ENCODE assay signal across 22 cellular contexts in the genomic region with DNA sequence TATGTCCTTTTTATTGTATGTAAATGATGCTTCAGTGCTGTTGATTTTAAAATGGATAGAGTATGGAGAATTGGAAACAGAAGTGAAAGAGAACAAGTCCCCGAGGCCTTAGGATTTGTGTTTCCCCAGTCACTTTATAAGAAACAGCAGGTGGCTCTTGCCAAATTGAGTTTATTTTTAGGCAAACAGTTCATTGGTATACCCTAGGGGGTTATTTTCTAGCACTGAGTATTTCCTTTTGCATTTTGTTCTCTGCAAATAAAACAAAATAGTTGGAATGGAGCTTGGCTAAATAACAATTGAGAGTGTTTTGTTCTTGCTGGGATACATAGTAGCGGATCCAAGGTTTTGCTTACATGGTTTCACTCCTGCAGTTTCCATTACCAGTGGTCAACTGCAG.
DNase-seq lines count a peak whose midpoint lies in the region; TF ChIP-seq lines count a peak whose summit lies in the region.
"Had no signal": no experiment of that assay in that cellular context is flagged by ENCODE, and none has a peak within 500 bp of the region (broad histone marks: within the 10 kb centered on the region; RNA-seq: fewer than 3 reads in every experiment).

No MANE protein-coding gene starts in this region.

- H3K9ac ChIP-seq in SK-N-MC (ENCODE audit: insufficient read length) (no peak overlapping the region), neural progenitor cell (no peak overlapping the region), neuronal stem cell (ENCODE audit: low read depth, low read length, poor library complexity) (no peak overlapping the region)
- H3K9ac ChIP-seq: SK-N-SH had no signal

- H3K9me3 ChIP-seq in SK-N-MC (ENCODE audit: low read depth, low read length) (peaks cover 6% of the 10 kb centered on the region; the same call in 1 of the 2 replicates), neural progenitor cell (ENCODE audit: low read depth) (peaks cover 6% of the 10 kb centered on the region), neuronal stem cell (replicated peaks in 1 of 2; ENCODE audit: control insufficient read depth in 2 of 2, insufficient read depth in 1 of 2, low read depth in 1 of 2, low read length in 2 of 2) (peaks cover 0 to 4% of the 10 kb centered on the region in 2 donors)
- H3K9me3 ChIP-seq: SK-N-SH had no signal

- H3K79me2 ChIP-seq in neural progenitor cell (ENCODE audit: low read depth) = no peaks in the 10 kb centered on the region

- H3K27me3 Mint-ChIP-seq in neural progenitor cell (ENCODE audit: insufficient read depth, low read depth) = peaks cover 2% of the 10 kb centered on the region
- H3K27me3 Mint-ChIP-seq: B cell had no signal

- H4K20me1 ChIP-seq in neural progenitor cell (ENCODE audit: low read depth) = no peaks in the 10 kb centered on the region

- H3K27ac ChIP-seq in SK-N-MC (peak overlapping the region; percentile 75), neural progenitor cell (no peak overlapping the region), neuronal stem cell (replicated peaks; ENCODE audit: low read length) (no peak overlapping the region)

- peaks cover 42% of the 10 kb centered on the region for H3K9me3 Mint-ChIP-seq in neural progenitor cell

- H3K4me1 ChIP-seq in neural progenitor cell = peaks cover 18% of the 10 kb centered on the region
- H3K4me1 ChIP-seq in neuronal stem cell (ENCODE audit: control insufficient read depth in 2 of 2, insufficient read depth in 1 of 2, low read depth in 1 of 2, low read length in 2 of 2) = no peaks in the 10 kb centered on the region

- no peak for TF ChIP-seq CTCF in neural progenitor cell (IDR thresholded peaks at IDR 0.05)

- H3K4me3 ChIP-seq in SK-N-MC (peak overlapping the region; percentile 74), neural progenitor cell (no peak overlapping the region), neuronal stem cell (ENCODE audit: low read length in 2 of 2) (no peak overlapping the region)
- H3K4me3 ChIP-seq: GM12878, K562 had no signal

- no peak overlapping the region for H2BK5ac ChIP-seq in neuronal stem cell (ENCODE audit: low read length)

- peaks cover 11% of the 10 kb centered on the region for H3K4me1 Mint-ChIP-seq in neural progenitor cell
- H3K4me1 Mint-ChIP-seq: B cell; CD4-positive, CD25-positive, alpha-beta regulatory T cell had no signal

- no peak overlapping the region for H4K91ac ChIP-seq in neuronal stem cell (ENCODE audit: low read depth, low read length, poor library complexity)

- H3K23ac ChIP-seq in neuronal stem cell (ENCODE audit: low read depth, low read length, poor library complexity) = no peak overlapping the region

- peak; percentile 60 for DNase-seq in NCI-H2107 treated with DMSO at 0.1 percent for 48 hours (lab: John Stamatoyannopoulos, UW; ENCODE audit: unreplicated experiment)
- no peak for DNase-seq in NCI-H2107 (lab: John Stamatoyannopoulos, UW)
- DNase-seq in NCI-H1436 (lab: John Stamatoyannopoulos, UW) = peak; percentile 52
- DNase-seq in SK-N-MC (ENCODE audit: low read depth, low spot score) = peak; percentile 88
- DNase-seq in neural progenitor cell (ENCODE audit: low spot score) = no peak
- DNase-seq in NCI-H2029 (lab: John Stamatoyannopoulos, UW) = no peak
- no peak for DNase-seq in stimulated activated CD4-positive, alpha-beta T cell treated with anti-CD3 and anti-CD28 coated beads, Interleukin-4, amount 100 ng/mL, for 4 hours
- DNase-seq in neuronal stem cell (ENCODE audit: low spot score) = no peak
- DNase-seq: CD4-positive, CD25-positive, alpha-beta regulatory T cell; COR-L47; DMS79; H7; HFFc6; MM.1S; NCI-H187; NCI-H226; NCI-H510A treated with DMSO at 0.1 percent for 48 hours; OCI-M1; SK-N-SH had no signal

- H3K14ac ChIP-seq in neuronal stem cell (ENCODE audit: low read length) = no peak overlapping the region

- peaks cover 11% of the 10 kb centered on the region for H3F3A ChIP-seq in neural progenitor cell (ENCODE audit: low read depth)

- no peaks in the 10 kb centered on the region for H3K27me3 ChIP-seq in neural progenitor cell
- H3K27me3 ChIP-seq in neuronal stem cell (ENCODE audit: control insufficient read depth in 3 of 3, insufficient read depth in 3 of 3, low read depth in 1 of 3, low read length in 3 of 3) = no peaks in the 10 kb centered on the region

- no peak overlapping the region for H3K4me3 Mint-ChIP-seq in neural progenitor cell
- H3K4me3 Mint-ChIP-seq: B cell; CD4-positive, CD25-positive, alpha-beta regulatory T cell; HFFc6 had no signal

- no peak overlapping the region for H2BK15ac ChIP-seq in neuronal stem cell (ENCODE audit: low read length)

- H3K27ac Mint-ChIP-seq in neural progenitor cell = no peak overlapping the region
- H3K27ac Mint-ChIP-seq: B cell; CD4-positive, CD25-positive, alpha-beta regulatory T cell; HFFc6 had no signal

- no peaks in the 10 kb centered on the region for H3K36me3 Mint-ChIP-seq in neural progenitor cell
- H3K36me3 Mint-ChIP-seq: CD4-positive, CD25-positive, alpha-beta regulatory T cell had no signal

- no CpG with 5 or more reads among the region's 2 CpGs for WGBS in neuronal stem cell (ENCODE audit: extremely low coverage in 2 of 2, insufficient read length in 2 of 2, insufficient replicate concordance in 1 of 2), 2 donors

- peak overlapping the region; percentile 40 for H2AFZ ChIP-seq in neural progenitor cell (replicated peaks)
- no peak overlapping the region for H2AFZ ChIP-seq in neuronal stem cell (ENCODE audit: low read length)

- H3K4me2 ChIP-seq in neural progenitor cell (peak overlapping the region; percentile 53), neuronal stem cell (ENCODE audit: insufficient read depth, low read length, poor library complexity, severe bottlenecking) (no peak overlapping the region)
- H3K4me2 ChIP-seq: SK-N-SH had no signal

- no peaks in the 10 kb centered on the region for H3K79me1 ChIP-seq in neuronal stem cell (ENCODE audit: low read depth, low read length)

- H3K18ac ChIP-seq in neuronal stem cell (ENCODE audit: low read length) = no peak overlapping the region

- no peak overlapping the region for H2AK5ac ChIP-seq in neuronal stem cell (ENCODE audit: low read depth, low read length)

- H2BK120ac ChIP-seq in neuronal stem cell (ENCODE audit: low read depth, low read length) = no peak overlapping the region

- H4K8ac ChIP-seq in neuronal stem cell (ENCODE audit: low read depth, low read length) = no peak overlapping the region

- H2BK12ac ChIP-seq in neuronal stem cell (ENCODE audit: low read length) = no peak overlapping the region

- H3K4ac ChIP-seq in neuronal stem cell (ENCODE audit: low read length) = no peak overlapping the region

- H3K36me3 ChIP-seq in SK-N-MC (ENCODE audit: insufficient read depth, low read length) = no peaks in the 10 kb centered on the region
- no peaks in the 10 kb centered on the region for H3K36me3 ChIP-seq in neural progenitor cell
- H3K36me3 ChIP-seq in neuronal stem cell (replicated peaks in 1 of 2; ENCODE audit: control insufficient read depth in 2 of 2, insufficient read depth in 2 of 2, low read length in 2 of 2) = no peaks in the 10 kb centered on the region

Comparison
In these comparisons a context has a peak if more than half of its experiments do, and no peak if none do; other contexts are left out.
1. DNase-seq: peak in NCI-H2107 treated with DMSO at 0.1 percent for 48 hours (single experiment), NCI-H1436 (single experiment) and SK-N-MC (single experiment); none in NCI-H2107 (single experiment), neural progenitor cell (single experiment), NCI-H2029 (single experiment), stimulated activated CD4-positive, alpha-beta T cell treated with anti-CD3 and anti-CD28 coated beads, Interleukin-4, amount 100 ng/mL, for 4 hours (0 of 2) and neuronal stem cell (single experiment).